In genomic region chr3:181700168-181701087, GRCh38 we compare ENCODE assay signal across 8 cellular contexts. TPM values are rescaled to one million over a fixed set of nuclear protein-coding genes. Genes with fewer than 3 reads are reported as not detected.
DNase-seq lines count a peak whose midpoint lies in the region; ATAC-seq and TF ChIP-seq lines count a peak whose summit lies in the region.

No MANE protein-coding gene starts in this region.

- H3K27me3 Mint-ChIP-seq in activated naive CD4-positive, alpha-beta T cell treated with anti-CD3 and anti-CD28 coated beads, Interleukin-2, amount 50 U/mL, for 24 hours, result peaks cover 70% of the 10 kb centered on the region

- H3K9me3 ChIP-seq in heart left ventricle, result no peaks in the 10 kb centered on the region

- H3K4me3 ChIP-seq in heart left ventricle, result peak overlapping the region in 3 of 12 donors; percentile 8 to 25 (median 13)

- peak; percentile 61 to 90 (median 83) for TF ChIP-seq CTCF in heart left ventricle (IDR thresholded peaks at IDR 0.05)

- no peaks in the 10 kb centered on the region for H3K36me3 ChIP-seq in heart left ventricle

- peaks cover 28% of the 10 kb centered on the region for H3K9me3 Mint-ChIP-seq in activated naive CD4-positive, alpha-beta T cell treated with anti-CD3 and anti-CD28 coated beads, Interleukin-2, amount 50 U/mL, for 24 hours

- 8 to 14% (median 11%) methylated on average over 17 of the region's 17 CpGs for WGBS in heart left ventricle, 4 donors

- H3K27me3 ChIP-seq in heart left ventricle, result peaks cover 57 to 99% (median 97%) of the 10 kb centered on the region in 9 donors

- H3K4me1 Mint-ChIP-seq in activated naive CD4-positive, alpha-beta T cell treated with anti-CD3 and anti-CD28 coated beads, Interleukin-2, amount 50 U/mL, for 24 hours, result peaks cover 26% of the 10 kb centered on the region

- H3K4me3 Mint-ChIP-seq in activated naive CD4-positive, alpha-beta T cell treated with anti-CD3 and anti-CD28 coated beads, Interleukin-2, amount 50 U/mL, for 24 hours, result peak overlapping the region; percentile 51

- DNase-seq in EL (peak; percentile 55), HT-29 (ENCODE audit: low spot score) (peak; percentile 85), NCI-H748 treated with DMSO at 0.1 percent for 48 hours (lab: John Stamatoyannopoulos, UW) (peak; percentile 85), heart left ventricle (peak in 4 of 5 donors; percentile 41 to 60 (median 50)), pons (ENCODE audit: low spot score) (peak; percentile 93)
- DNase-seq in activated CD8-positive, alpha-beta memory T cell treated with anti-CD3 and anti-CD28 coated beads, Interleukin-2, amount 50 U/mL, for 48 hours, result no peak

- intact Hi-C loops in heart left ventricle (cut with DNase I), result loop anchor here in 7 of 10 donors (2.0 to 5.0 kb wide), 4 partner anchors 373 to 493 kb away; no protein-coding TSS in a partner anchor

- H3K27ac ChIP-seq in heart left ventricle, result no peak overlapping the region

- peaks cover 0 to 31% (median 15%) of the 10 kb centered on the region in 12 donors for H3K4me1 ChIP-seq in heart left ventricle

- peaks cover 6% of the 10 kb centered on the region for H3K36me3 Mint-ChIP-seq in activated naive CD4-positive, alpha-beta T cell treated with anti-CD3 and anti-CD28 coated beads, Interleukin-2, amount 50 U/mL, for 24 hours

- no peak overlapping the region for H3K27ac Mint-ChIP-seq in activated naive CD4-positive, alpha-beta T cell treated with anti-CD3 and anti-CD28 coated beads, Interleukin-2, amount 50 U/mL, for 24 hours

- ATAC-seq in GM21528 (IDR thresholded peaks at IDR 0.05; ENCODE audit: low FRiP score, unreplicated experiment) (peak; percentile 67), heart left ventricle (peak in 3 of 4 donors; percentile 69 to 81 (median 77))

- no peak for TF ChIP-seq POLR2A in heart left ventricle (IDR thresholded peaks at IDR 0.05)

RNA-seq across cellular contexts. Expression of gene SOX2, which starts 11.3 kb away (rescaled TPM):
- total RNA-seq in HT-29 (2014; rRNA removed; shearing (Covaris generic)), result not detected in 2 replicates
- total RNA-seq in heart left ventricle, result 1 to 10 TPM in 2 of 9 donors, under 1 TPM in 2, not detected in 5; 0.09 to 1.1 (median 0.61) TPM
- under 1 TPM; 0.11 to 0.30 TPM for polyA plus RNA-seq in heart left ventricle
